2 cellular contexts compared by ENCODE assay signal in genomic region chr12:27642892-27643291, GRCh38. TPM values are rescaled to one million over a fixed set of nuclear protein-coding genes. Genes with fewer than 3 reads are reported as not detected.
"Had no signal": no experiment of that assay in that cellular context is flagged by ENCODE, and none has a peak within 500 bp of the region (broad histone marks: within the 10 kb centered on the region; RNA-seq: fewer than 3 reads in every experiment).

No MANE protein-coding gene starts in this region.

RNA-seq across cellular contexts. Expression of gene REP15, which starts 53.4 kb away (rescaled TPM):
- total RNA-seq: activated CD8-positive, alpha-beta T cell treated with anti-CD3 and anti-CD28 coated beads for 36 hours; activated T-cell treated with anti-CD3 and anti-CD28 coated beads, Interleukin-2, amount 50 U/mL, for 72 hours had no signal
